Comparison of ENCODE assay signal across 30 cellular contexts in the genomic region with DNA sequence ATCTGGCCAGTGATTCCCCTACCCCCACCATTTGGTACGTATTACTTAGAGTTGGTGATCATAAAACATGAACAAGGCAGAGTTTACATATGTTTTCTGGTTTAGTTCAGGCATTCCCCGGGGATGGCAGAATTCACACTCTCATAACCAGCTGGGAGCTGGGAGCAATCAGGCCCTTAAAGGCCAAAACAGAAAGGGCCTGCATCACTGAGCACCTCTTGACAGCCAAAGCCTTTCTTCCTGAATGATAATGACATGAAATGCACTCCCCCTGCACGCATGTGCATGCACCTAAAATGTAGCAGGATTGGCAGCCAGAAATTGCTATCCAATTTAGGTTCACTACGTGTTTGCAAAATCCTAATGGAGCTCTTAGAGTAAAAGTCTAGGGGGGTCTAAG.
DNase-seq lines count a peak whose midpoint lies in the region; ATAC-seq lines count a peak whose summit lies in the region.
"Had no signal": no experiment of that assay in that cellular context is flagged by ENCODE, and none has a peak within 500 bp of the region (broad histone marks: within the 10 kb centered on the region; RNA-seq: fewer than 3 reads in every experiment).

No MANE protein-coding gene starts in this region.

- no peaks in the 10 kb centered on the region for H3K9me3 ChIP-seq in HAP-1
- H3K9me3 ChIP-seq: body of pancreas, Caco-2, gastroesophageal sphincter, left ventricle myocardium inferior, suprapubic skin had no signal

- no peaks in the 10 kb centered on the region for H3K27me3 Mint-ChIP-seq in activated naive CD4-positive, alpha-beta T cell treated with anti-CD3 and anti-CD28 coated beads, Interleukin-2, amount 10 ng/mL, durations not matched to agents 7 days and 5 days
- no peaks in the 10 kb centered on the region for H3K27me3 Mint-ChIP-seq in naive thymus-derived CD8-positive, alpha-beta T cell

- in situ Hi-C loops in HAP-1 (cut with MboI; ENCODE audit: low sequenced_read_pairs) = no loop called here

- peaks cover 15% of the 10 kb centered on the region for H3K36me3 ChIP-seq in HAP-1 (replicated peaks)
- H3K36me3 ChIP-seq: gastroesophageal sphincter, left ventricle myocardium inferior, suprapubic skin had no signal

- H3K9me3 Mint-ChIP-seq in activated naive CD4-positive, alpha-beta T cell treated with anti-CD3 and anti-CD28 coated beads, Interleukin-2, amount 10 ng/mL, durations not matched to agents 7 days and 5 days = no peaks in the 10 kb centered on the region
- no peaks in the 10 kb centered on the region for H3K9me3 Mint-ChIP-seq in activated naive CD4-positive, alpha-beta T cell treated with anti-CD3 and anti-CD28 coated beads, Interleukin-2, amount 50 U/mL, for 72 hours
- no peaks in the 10 kb centered on the region for H3K9me3 Mint-ChIP-seq in naive thymus-derived CD8-positive, alpha-beta T cell
- H3K9me3 Mint-ChIP-seq: stimulated activated naive B cell treated with anti-CD40 and anti-IgM and Interleukin-4, amounts not matched to agents 10 μg/mL and 1 μg/mL and 100 μg/mL, for 72 hours had no signal

- no peak overlapping the region for H3K4me3 ChIP-seq in HAP-1
- H3K4me3 ChIP-seq: body of pancreas, dorsolateral prefrontal cortex, gastroesophageal sphincter, GM23248, left ventricle myocardium inferior, suprapubic skin had no signal

- no peak for ATAC-seq in activated naive CD4-positive, alpha-beta T cell treated with anti-CD3 and anti-CD28 coated beads, Interleukin-2, amount 50 U/mL, for 72 hours
- no peak for ATAC-seq in naive thymus-derived CD8-positive, alpha-beta T cell
- ATAC-seq in GM21737 (IDR thresholded peaks at IDR 0.05; ENCODE audit: unreplicated experiment) = no peak
- no peak for ATAC-seq in GM18870 (IDR thresholded peaks at IDR 0.05; ENCODE audit: unreplicated experiment)
- ATAC-seq: body of pancreas; gastroesophageal sphincter; Panc1; stimulated activated naive B cell treated with anti-CD40 and anti-IgM and Interleukin-4, amounts not matched to agents 10 μg/mL and 1 μg/mL and 100 μg/mL, for 72 hours had no signal

- H3K27ac Mint-ChIP-seq in activated naive CD4-positive, alpha-beta T cell treated with anti-CD3 and anti-CD28 coated beads, Interleukin-2, amount 10 ng/mL, durations not matched to agents 7 days and 5 days = peak overlapping the region; percentile 78
- H3K27ac Mint-ChIP-seq in activated naive CD4-positive, alpha-beta T cell treated with anti-CD3 and anti-CD28 coated beads, Interleukin-2, amount 50 U/mL, for 72 hours = peak overlapping the region in 1 of 2 donors; percentile 56
- H3K27ac Mint-ChIP-seq in naive thymus-derived CD8-positive, alpha-beta T cell = peak overlapping the region; percentile 55 to 93 (median 82)
- H3K27ac Mint-ChIP-seq: HFFc6; stimulated activated naive B cell treated with anti-CD40 and anti-IgM and Interleukin-4, amounts not matched to agents 10 μg/mL and 1 μg/mL and 100 μg/mL, for 72 hours had no signal

- peaks cover 34% of the 10 kb centered on the region for H3K4me1 Mint-ChIP-seq in activated naive CD4-positive, alpha-beta T cell treated with anti-CD3 and anti-CD28 coated beads, Interleukin-2, amount 10 ng/mL, durations not matched to agents 7 days and 5 days
- peaks cover 13 to 59% (median 43%) of the 10 kb centered on the region in 4 donors for H3K4me1 Mint-ChIP-seq in naive thymus-derived CD8-positive, alpha-beta T cell

- POLR2A ChIA-PET in naive thymus-derived CD8-positive, alpha-beta T cell (lab: Charles Lee) = interaction anchor here (0.9 to 1.1 kb wide), 3 partner anchors 9 to 14 kb away, joined by 4 read pairs; no protein-coding TSS in a partner anchor

- CTCF ChIA-PET in activated naive CD4-positive, alpha-beta T cell treated with anti-CD3 and anti-CD28 coated beads, Interleukin-2, amount 10 ng/mL, durations not matched to agents 7 days and 5 days (lab: Charles Lee) = interaction anchor here (0.8 kb wide), 1 partner anchor 394 kb away, joined by 3 read pairs; no protein-coding TSS in a partner anchor

- peaks cover 30% of the 10 kb centered on the region for H3K4me1 ChIP-seq in HAP-1
- H3K4me1 ChIP-seq: body of pancreas, Caco-2, gastroesophageal sphincter, left ventricle myocardium inferior, suprapubic skin had no signal

- no peak for DNase-seq in activated naive CD4-positive, alpha-beta T cell treated with anti-CD3 and anti-CD28 coated beads, Interleukin-2, amount 10 ng/mL, durations not matched to agents 7 days and 5 days
- DNase-seq in activated naive CD4-positive, alpha-beta T cell treated with anti-CD3 and anti-CD28 coated beads, Interleukin-2, amount 50 U/mL, for 72 hours (ENCODE audit: low spot score in 2 of 2) = no peak
- peak; percentile 60 to 66 for DNase-seq in HAP-1 (ENCODE audit: low spot score in 2 of 2)
- peak; percentile 57 for DNase-seq in NCI-H345 (lab: John Stamatoyannopoulos, UW)
- no peak for DNase-seq in naive thymus-derived CD8-positive, alpha-beta T cell
- no peak for DNase-seq in middle frontal gyrus (ENCODE audit: extremely low spot score, low spot score)
- DNase-seq: ACHN; activated CD4-positive, CD25-positive, alpha-beta regulatory T cell; activated CD8-positive, alpha-beta memory T cell treated with anti-CD3 and anti-CD28 coated beads, Interleukin-2, amount 50 U/mL, for 48 hours; body of pancreas; Caco-2; DMS79 treated with DMSO at 0.1 percent for 48 hours; dorsolateral prefrontal cortex; GM23248; HFFc6; KG1; left ventricle myocardium inferior; mesendoderm; NCI-H2081; NCI-H526 treated with DMSO at 0.1 percent for 48 hours; occipital lobe; SHP77 treated with DMSO at 0.1 percent for 48 hours; stimulated activated CD4-positive, alpha-beta T cell treated with anti-CD3 and anti-CD28 coated beads, Interleukin-15, amount 100 ng/mL, for 24 hours; stimulated activated naive B cell treated with anti-CD40 and anti-IgM and Interleukin-4, amounts not matched to agents 10 μg/mL and 1 μg/mL and 100 μg/mL, for 72 hours; T-helper 9 cell had no signal

- no peaks in the 10 kb centered on the region for H3K36me3 Mint-ChIP-seq in activated naive CD4-positive, alpha-beta T cell treated with anti-CD3 and anti-CD28 coated beads, Interleukin-2, amount 10 ng/mL, durations not matched to agents 7 days and 5 days
- H3K36me3 Mint-ChIP-seq in activated naive CD4-positive, alpha-beta T cell treated with anti-CD3 and anti-CD28 coated beads, Interleukin-2, amount 50 U/mL, for 72 hours = no peaks in the 10 kb centered on the region
- no peaks in the 10 kb centered on the region for H3K36me3 Mint-ChIP-seq in naive thymus-derived CD8-positive, alpha-beta T cell
- H3K36me3 Mint-ChIP-seq: stimulated activated naive B cell treated with anti-CD40 and anti-IgM and Interleukin-4, amounts not matched to agents 10 μg/mL and 1 μg/mL and 100 μg/mL, for 72 hours had no signal

- no peaks in the 10 kb centered on the region for H3K27me3 ChIP-seq in HAP-1 (ENCODE audit: low read depth)
- H3K27me3 ChIP-seq: body of pancreas, gastroesophageal sphincter, suprapubic skin had no signal

- no peak overlapping the region for H3K4me3 Mint-ChIP-seq in activated naive CD4-positive, alpha-beta T cell treated with anti-CD3 and anti-CD28 coated beads, Interleukin-2, amount 10 ng/mL, durations not matched to agents 7 days and 5 days
- peak overlapping the region in 9 of 10 donors; percentile 19 to 75 (median 57) for H3K4me3 Mint-ChIP-seq in naive thymus-derived CD8-positive, alpha-beta T cell
- H3K4me3 Mint-ChIP-seq: HFFc6; stimulated activated naive B cell treated with anti-CD40 and anti-IgM and Interleukin-4, amounts not matched to agents 10 μg/mL and 1 μg/mL and 100 μg/mL, for 72 hours had no signal

Comparison
In these comparisons a context has a peak if more than half of its experiments do, and no peak if none do; other contexts are left out.
1. DNase-seq: peak in HAP-1 (2 of 2) and NCI-H345 (single experiment); none in activated naive CD4-positive, alpha-beta T cell treated with anti-CD3 and anti-CD28 coated beads, Interleukin-2, amount 10 ng/mL, durations not matched to agents 7 days and 5 days (single experiment), activated naive CD4-positive, alpha-beta T cell treated with anti-CD3 and anti-CD28 coated beads, Interleukin-2, amount 50 U/mL, for 72 hours (0 of 2), naive thymus-derived CD8-positive, alpha-beta T cell (0 of 10) and middle frontal gyrus (single experiment).